1 cellular context compared by ENCODE assay signal in genomic region chr1:226492738-226493137, GRCh38.
TF ChIP-seq lines count a peak whose summit lies in the region.

No MANE protein-coding gene starts in this region.

TF ChIP-seq in HEK293, 187 proteins besides CTCF, POLR2A, EP300 and RAD21 (continued from another document):
- TF ChIP-seq ATF2 (tag by site-specific recombination; IDR thresholded peaks at IDR 0.05; ENCODE audit: low read depth): peak; percentile 86
